Comparison of ENCODE assay signal across 23 cellular contexts in the genomic region with DNA sequence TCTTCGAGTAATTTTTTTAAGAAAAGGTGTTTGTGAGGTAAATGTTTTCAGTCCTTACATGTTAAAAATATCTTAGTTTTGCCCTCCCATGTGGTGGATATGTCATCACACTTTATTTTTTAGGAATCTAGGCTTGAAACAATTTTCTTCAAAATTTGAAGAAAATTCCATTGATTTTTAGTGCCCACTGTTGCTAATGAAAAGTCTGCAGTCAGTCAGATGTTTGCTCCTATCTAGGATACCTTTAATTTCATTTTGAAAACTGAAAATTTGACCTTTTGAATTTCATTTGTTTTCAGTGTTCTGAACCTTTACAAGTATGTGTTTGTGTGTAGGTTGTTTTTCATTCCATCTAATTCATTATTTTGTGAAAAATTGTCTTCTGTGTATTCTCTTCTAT.
"Had no signal": no experiment of that assay in that cellular context is flagged by ENCODE, and none has a peak within 500 bp of the region (broad histone marks: within the 10 kb centered on the region; RNA-seq: fewer than 3 reads in every experiment).

No MANE protein-coding gene starts in this region.

- FAIRE-seq: K562 had no signal

- H3K4me3 ChIP-seq: K562 had no signal

- H3K9ac ChIP-seq: KMS-11, SK-N-SH had no signal

- H3K9me3 ChIP-seq: SK-N-SH had no signal

- DNase-seq: MV-4-11, NCI-H1048, NCI-H1105, NCI-H1417, NCI-H1436 treated with DMSO at 0.1 percent for 48 hours, NCI-H1694, NCI-H187 treated with DMSO at 0.1 percent for 48 hours, NCI-H2029 treated with DMSO at 0.1 percent for 48 hours, NCI-H226, NCI-H446, NCI-H510A, NCI-H524 treated with DMSO at 0.1 percent for 48 hours, NCI-H69, NCI-H82, PC-3, SHP77, SK-N-SH, SW 1271, T-cell had no signal

- H3K4me2 ChIP-seq: KMS-11, SK-N-SH had no signal

- ATAC-seq: K562, Panc1, PC-3, T-cell had no signal

- H3K27ac ChIP-seq: KMS-11, RWPE1 had no signal
